In the genomic region with DNA sequence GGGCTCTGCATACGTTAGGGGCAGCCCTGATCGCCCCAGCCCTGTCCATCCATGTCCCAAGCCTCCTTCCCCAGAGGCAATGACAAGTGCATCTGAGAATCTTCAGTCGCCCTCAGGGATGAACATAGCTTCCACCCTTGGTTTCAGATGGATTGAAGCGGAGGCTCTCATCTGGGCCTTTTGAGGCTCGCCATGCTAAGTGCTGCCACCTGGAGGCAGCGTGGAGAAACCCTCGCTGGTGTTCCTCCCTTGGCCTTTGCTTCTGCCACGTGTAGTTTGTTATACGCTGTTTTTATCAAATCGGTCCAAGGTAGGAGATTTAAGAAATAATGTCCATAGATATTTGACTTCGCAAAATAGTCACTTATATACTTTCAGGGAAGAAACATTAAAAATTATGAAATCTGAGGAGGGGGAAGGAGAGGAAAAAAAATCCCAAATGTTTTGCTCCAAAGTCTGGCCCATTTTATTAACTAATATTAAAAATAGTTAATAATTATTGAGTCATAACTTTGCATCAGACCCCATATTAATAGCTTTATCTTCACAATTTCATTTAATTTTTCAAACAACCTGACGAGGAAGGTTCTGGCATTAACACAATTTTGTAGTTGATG, we compare ENCODE assay signal across 8 cellular contexts. TPM values are rescaled to one million over a fixed set of nuclear protein-coding genes. Genes with fewer than 3 reads are reported as not detected.
A peak's percentile ranks its signal among the peaks of the same experiment; 100 is the strongest.
DNase-seq lines count a peak whose midpoint lies in the region; TF ChIP-seq lines count a peak whose summit lies in the region.

No MANE protein-coding gene starts in this region.

- H3K27me3 Mint-ChIP-seq in H9 (ENCODE audit: low read depth): no peaks in the 10 kb centered on the region; the same call in 1 of the 2 replicates
- peaks cover 6% of the 10 kb centered on the region for H3K27me3 Mint-ChIP-seq in T-helper 2 cell treated with Interferon-gamma antibody and Interleukin-4, amounts not matched to agents 5 μg/mL and 100 μg/mL, for 36 hours (ENCODE audit: low read depth)

- H3K9me3 ChIP-seq in H9 (ENCODE audit: control insufficient read depth, low read depth, low read length) (no peaks in the 10 kb centered on the region), MG63 (no peaks in the 10 kb centered on the region), ascending aorta (no peaks in the 10 kb centered on the region)

- no peak overlapping the region for H4K5ac ChIP-seq in H9 (ENCODE audit: insufficient read length, low read depth, low read length)

- no peaks in the 10 kb centered on the region for H4K20me1 ChIP-seq in H9 (ENCODE audit: control insufficient read depth, insufficient read depth, insufficient read length)

- no peak overlapping the region for H4K8ac ChIP-seq in H9 (replicated peaks; ENCODE audit: insufficient read length, low read depth, low read length)

- H3K4me3 ChIP-seq in MG63: no peak overlapping the region
- H3K4me3 ChIP-seq in ascending aorta: no peak overlapping the region

- TF ChIP-seq CTCF in H9 (conservative IDR thresholded peaks at IDR 0.05): peak; percentile 93
- TF ChIP-seq CTCF in ascending aorta (IDR thresholded peaks at IDR 0.05): peak; percentile 34 to 72 (median 65)

- H2BK12ac ChIP-seq in H9 (ENCODE audit: insufficient read length, low read depth, low read length): no peak overlapping the region

- H4K91ac ChIP-seq in H9 (ENCODE audit: insufficient read length, low read depth, low read length): no peak overlapping the region

- no peak overlapping the region for H3K23ac ChIP-seq in H9 (ENCODE audit: insufficient read length, low read depth, low read length)

- no peak overlapping the region for H3K27ac Mint-ChIP-seq in H9
- H3K27ac Mint-ChIP-seq in T-helper 2 cell treated with Interferon-gamma antibody and Interleukin-4, amounts not matched to agents 5 μg/mL and 100 μg/mL, for 36 hours: no peak overlapping the region

- no peak overlapping the region for H3K14ac ChIP-seq in H9 (ENCODE audit: insufficient read depth, low read length)

- H3K18ac ChIP-seq in H9 (ENCODE audit: insufficient read length, low read depth, low read length): no peak overlapping the region

- no peak overlapping the region for H2BK15ac ChIP-seq in H9 (ENCODE audit: low read depth, low read length)

- no peak overlapping the region for H3K56ac ChIP-seq in H9 (ENCODE audit: insufficient read length, low read depth, low read length)

- no peaks in the 10 kb centered on the region for H3K36me3 Mint-ChIP-seq in H9 (ENCODE audit: insufficient read depth in 1 of 3, low read depth in 3 of 3)
- no peaks in the 10 kb centered on the region for H3K36me3 Mint-ChIP-seq in T-helper 2 cell treated with Interferon-gamma antibody and Interleukin-4, amounts not matched to agents 5 μg/mL and 100 μg/mL, for 36 hours (ENCODE audit: low read depth)

- no peak overlapping the region for H3K4ac ChIP-seq in H9 (ENCODE audit: low read depth, low read length)

- no peak overlapping the region for H2AFZ ChIP-seq in H9 (ENCODE audit: low read length)

- H3K27me3 ChIP-seq in H9 (ENCODE audit: insufficient read depth, low read length): no peaks in the 10 kb centered on the region
- H3K27me3 ChIP-seq in MG63: no peaks in the 10 kb centered on the region
- H3K27me3 ChIP-seq in ascending aorta: no peaks in the 10 kb centered on the region

- peak; percentile 80 for DNase-seq in DMS 273 (lab: John Stamatoyannopoulos, UW; ENCODE audit: unreplicated experiment)
- DNase-seq in DMS 273 treated with DMSO at 0.1 percent for 48 hours (lab: John Stamatoyannopoulos, UW): no peak
- DNase-seq in H9: peak; percentile 85
- DNase-seq in MG63: peak; percentile 43
- peak; percentile 30 for DNase-seq in T-helper 2 cell treated with Interferon-gamma antibody and Interleukin-4, amounts not matched to agents 5 μg/mL and 100 μg/mL, for 36 hours (ENCODE audit: low spot score)
- peak in 1 of 2 donors; percentile 65 for DNase-seq in ascending aorta (ENCODE audit: low spot score in 2 of 2)
- peak in 29 of 51 donors; percentile 3 to 70 (median 21) for DNase-seq in hypothalamus (lab: John Stamatoyannopoulos, UW)
- peak; percentile 60 for DNase-seq in stimulated activated CD4-positive, alpha-beta T cell treated with anti-CD3 and anti-CD28 coated beads, Interleukin-12 subunit alpha, Interleukin-12 subunit beta, amount 100 ng/mL, for 4 hours

- no peak overlapping the region for H3T11ph ChIP-seq in H9 (ENCODE audit: low read length)

- H3K79me2 ChIP-seq in H9 (ENCODE audit: insufficient read depth, low read length): no peaks in the 10 kb centered on the region

- H3K79me1 ChIP-seq in H9 (ENCODE audit: insufficient read depth, low read depth, low read length, poor library complexity, severe bottlenecking): no peaks in the 10 kb centered on the region

- no peaks in the 10 kb centered on the region for H3K23me2 ChIP-seq in H9 (ENCODE audit: insufficient read length, low read depth, low read length, poor library complexity, severe bottlenecking)

- H3K4me3 Mint-ChIP-seq in H9: no peak overlapping the region
- no peak overlapping the region for H3K4me3 Mint-ChIP-seq in T-helper 2 cell treated with Interferon-gamma antibody and Interleukin-4, amounts not matched to agents 5 μg/mL and 100 μg/mL, for 36 hours

- WGBS in H9 (ENCODE audit: extremely low coverage, insufficient read length, low lambda C conversion rate): no CpG with 5 or more reads among the region's 12 CpGs

- no peak overlapping the region for H3K4me2 ChIP-seq in H9 (ENCODE audit: insufficient read depth, insufficient read length, low read length)

- peaks cover 7% of the 10 kb centered on the region in 2 experiments for H3K4me1 Mint-ChIP-seq in H9
- H3K4me1 Mint-ChIP-seq in T-helper 2 cell treated with Interferon-gamma antibody and Interleukin-4, amounts not matched to agents 5 μg/mL and 100 μg/mL, for 36 hours (ENCODE audit: low read depth): peaks cover 2% of the 10 kb centered on the region

- intact Hi-C loops in ascending aorta (cut with DNase I): loop anchor here (2.0 kb wide), 1 partner anchor 281 kb away; a partner anchor contains a TSS

- no peak overlapping the region for H2BK20ac ChIP-seq in H9 (ENCODE audit: low read depth, low read length, poor library complexity, severe bottlenecking)

- H3K9me3 Mint-ChIP-seq in H9: no peaks in the 10 kb centered on the region
- no peaks in the 10 kb centered on the region for H3K9me3 Mint-ChIP-seq in T-helper 2 cell treated with Interferon-gamma antibody and Interleukin-4, amounts not matched to agents 5 μg/mL and 100 μg/mL, for 36 hours

- H2AK5ac ChIP-seq in H9 (ENCODE audit: insufficient read length, low read length): no peak overlapping the region

- H2BK120ac ChIP-seq in H9 (ENCODE audit: low read depth, low read length, poor library complexity, severe bottlenecking): no peak overlapping the region

- H3K4me1 ChIP-seq in H9 (ENCODE audit: insufficient read depth, low read length): no peaks in the 10 kb centered on the region; the same call in 1 of the 2 replicates
- no peaks in the 10 kb centered on the region for H3K4me1 ChIP-seq in ascending aorta

- H3K27ac ChIP-seq in H9 (ENCODE audit: insufficient read length, low read depth, low read length) (no peak overlapping the region), ascending aorta (no peak overlapping the region)

- H3K9ac ChIP-seq in H9 (ENCODE audit: extremely low read depth, insufficient read length, low read length): no peak overlapping the region

- no peak overlapping the region for H2BK5ac ChIP-seq in H9 (ENCODE audit: insufficient read length, low read length)

- H3K36me3 ChIP-seq in MG63 (no peaks in the 10 kb centered on the region), ascending aorta (no peaks in the 10 kb centered on the region)

RNA-seq across cellular contexts. Expression of a gene that starts 28.8 kb away (rescaled TPM):
- total RNA-seq in H9 (2021) (not detected in 2 replicates), ascending aorta (not detected)
- total RNA-seq in MG63 (2014; rRNA removed; shearing (Covaris generic); ENCODE audit: low replicate concordance): not detected in 2 replicates

RNA-seq across cellular contexts. Expression of a gene that starts 54.2 kb away (rescaled TPM):
- 391 and 405 TPM in 2 replicates for total RNA-seq in H9 (2021)
- 533 and 548 TPM in 2 replicates for total RNA-seq in MG63 (2014; rRNA removed; shearing (Covaris generic); ENCODE audit: low replicate concordance)
- total RNA-seq in ascending aorta: 65.0 TPM

RNA-seq across cellular contexts. Expression of a gene that starts 59.6 kb away (rescaled TPM):
- total RNA-seq in H9 (2021): 0.11 and 0.42 TPM in 2 replicates
- 0.59 TPM in 1 of 2 replicates, not detected in the other for total RNA-seq in MG63 (2014; rRNA removed; shearing (Covaris generic); ENCODE audit: low replicate concordance)
- total RNA-seq in ascending aorta: not detected
